In the genomic region with DNA sequence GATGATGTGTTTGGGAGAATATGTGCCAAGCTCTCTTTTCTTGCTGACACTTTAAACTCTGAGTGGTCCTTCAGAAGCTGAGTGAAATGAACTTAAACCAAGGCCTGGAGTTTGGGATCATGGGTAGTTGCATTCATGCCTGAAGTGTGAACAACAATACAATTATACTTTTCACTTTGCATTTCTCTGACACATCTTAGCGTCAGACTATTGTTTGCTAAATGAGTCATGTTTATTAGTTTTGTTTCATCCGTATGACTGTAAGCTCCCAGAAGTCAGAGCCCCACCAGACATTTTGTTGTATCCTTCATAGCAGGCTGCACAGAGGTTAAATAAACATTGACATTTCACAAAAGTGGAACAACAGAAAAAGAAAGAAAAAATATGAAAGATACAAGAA, we compare ENCODE assay signal across 12 cellular contexts.
A peak's percentile ranks its signal among the peaks of the same experiment; 100 is the strongest.
DNase-seq lines count a peak whose midpoint lies in the region; ATAC-seq, FAIRE-seq and TF ChIP-seq lines count a peak whose summit lies in the region.
"Had no signal": no experiment of that assay in that cellular context is flagged by ENCODE, and none has a peak within 500 bp of the region (broad histone marks: within the 10 kb centered on the region; RNA-seq: fewer than 3 reads in every experiment).

No MANE protein-coding gene starts in this region.

- H3K27me3 ChIP-seq in GM23248 (replicated peaks; ENCODE audit: insufficient read depth) (no peaks in the 10 kb centered on the region), PC-3 (ENCODE audit: low read length) (no peaks in the 10 kb centered on the region), small intestine (ENCODE audit: control insufficient read depth in 2 of 2, insufficient read depth in 2 of 2, low read length in 2 of 2) (no peaks in the 10 kb centered on the region)
- H3K27me3 ChIP-seq: BLaER1 treated with 17β-estradiol and CSF1 and Interleukin-3, amounts not matched to agents 10 nM and 100 nM had no signal

- H3K4me2 ChIP-seq in GM23248 (ENCODE audit: unreplicated experiment) (no peak overlapping the region), PC-3 (ENCODE audit: low read length) (no peak overlapping the region)
- H3K4me2 ChIP-seq: BLaER1 treated with 17β-estradiol and CSF1 and Interleukin-3, amounts not matched to agents 10 nM and 100 nM had no signal

- peak; percentile 48 for ATAC-seq in PC-3
- ATAC-seq: psoas muscle had no signal

- intact Hi-C loops in PC-3 (cut with micrococcal nuclease): no loop called here
- intact Hi-C loops in posterior vena cava (cut with DNase I): no loop called here

- TF ChIP-seq CTCF in PC-3 (conservative IDR thresholded peaks at IDR 0.05; ENCODE audit: low read depth, low read length) (no peak), fibroblast of mammary gland (conservative IDR thresholded peaks at IDR 0.05; ENCODE audit: control insufficient read depth, insufficient read depth, low read depth, low read length) (no peak)

- H3K4me3 ChIP-seq in GM23248: no peak overlapping the region
- no peak overlapping the region for H3K4me3 ChIP-seq in PC-3 (ENCODE audit: low read length)
- no peak overlapping the region for H3K4me3 ChIP-seq in fibroblast of mammary gland (ENCODE audit: control insufficient read depth, low read depth, low read length)
- no peak overlapping the region for H3K4me3 ChIP-seq in small intestine (ENCODE audit: low read depth in 1 of 2, low read length in 2 of 2)
- H3K4me3 ChIP-seq: BLaER1 treated with 17β-estradiol and CSF1 and Interleukin-3, amounts not matched to agents 10 nM and 100 nM; left ventricle myocardium inferior; psoas muscle had no signal

- H3K9me2 ChIP-seq in GM23248 (ENCODE audit: insufficient read depth) (no peaks in the 10 kb centered on the region), PC-3 (replicated peaks; ENCODE audit: low read length) (no peaks in the 10 kb centered on the region)

- H3K79me2 ChIP-seq in GM23248 (ENCODE audit: insufficient read depth) (no peaks in the 10 kb centered on the region), PC-3 (ENCODE audit: low read length) (no peaks in the 10 kb centered on the region)

- DNase-seq in GM23248: peak; percentile 52
- peak; percentile 55 for DNase-seq in PC-3
- peak; percentile 6 for DNase-seq in fibroblast of mammary gland (ENCODE audit: low read depth)
- peak; percentile 8 for DNase-seq in small intestine
- DNase-seq in posterior vena cava (ENCODE audit: low spot score): no peak
- DNase-seq in D341Med (ENCODE audit: low spot score): no peak
- no peak for DNase-seq in GF-D8 (lab: John Stamatoyannopoulos, UW)
- DNase-seq: hippocampal formation, left ventricle myocardium inferior, NCI-H345, psoas muscle had no signal

- no peaks in the 10 kb centered on the region for H4K20me1 ChIP-seq in GM23248 (ENCODE audit: insufficient read depth)
- no peaks in the 10 kb centered on the region for H4K20me1 ChIP-seq in PC-3 (ENCODE audit: low read length)
- H4K20me1 ChIP-seq: BLaER1 treated with 17β-estradiol and CSF1 and Interleukin-3, amounts not matched to agents 10 nM and 100 nM had no signal

- no peak for FAIRE-seq in small intestine (lab: Jason Lieb, UNC)

- BruUV-seq in PC-3 (replicated peaks; lab: Mats Ljungman, UMichigan): no TSS peak

- in situ Hi-C loops in GM23248 (cut with MboI): no loop called here

- H3K27ac ChIP-seq in GM23248 (no peak overlapping the region), PC-3 (ENCODE audit: low read length) (0 out of 2 replicates have a peak overlapping the region, but pooled peaks have one; percentile 12), small intestine (ENCODE audit: low read depth in 1 of 2, low read length in 1 of 2) (no peak overlapping the region)
- H3K27ac ChIP-seq: BLaER1 treated with 17β-estradiol and CSF1 and Interleukin-3, amounts not matched to agents 10 nM and 100 nM; left ventricle myocardium inferior; psoas muscle had no signal

- WGBS in GM23248 (ENCODE audit: low coverage in 1 of 2, low lambda C conversion rate in 2 of 2, missing lambda C conversion rate in 2 of 2), 2 experiments: 27 to 29% methylated on average over 2 of the region's 2 CpGs
- 10 to 38% (median 21%) methylated on average over 2 of the region's 2 CpGs for WGBS in small intestine, 3 donors

- POLR2A ChIA-PET in PC-3 (lab: Charles Lee; ENCODE audit: unreplicated experiment): no interaction called here

- H3K9me3 ChIP-seq in GM23248 (ENCODE audit: low read depth) (no peaks in the 10 kb centered on the region), PC-3 (ENCODE audit: low read length) (peaks cover 15% of the 10 kb centered on the region; the same call in 1 of the 2 replicates), small intestine (ENCODE audit: control insufficient read depth, low read depth) (no peaks in the 10 kb centered on the region)
- H3K9me3 ChIP-seq: BLaER1 treated with 17β-estradiol and CSF1 and Interleukin-3, amounts not matched to agents 10 nM and 100 nM; left ventricle myocardium inferior; psoas muscle had no signal

- CTCF ChIA-PET in PC-3 (lab: Charles Lee): no interaction called here

- no peaks in the 10 kb centered on the region for H3K36me3 ChIP-seq in GM23248 (ENCODE audit: low read depth)
- no peaks in the 10 kb centered on the region for H3K36me3 ChIP-seq in PC-3 (ENCODE audit: low read depth, low read length)
- no peaks in the 10 kb centered on the region for H3K36me3 ChIP-seq in small intestine (ENCODE audit: control insufficient read depth in 2 of 2, insufficient read depth in 2 of 2, low read length in 2 of 2)
- H3K36me3 ChIP-seq: BLaER1 treated with 17β-estradiol and CSF1 and Interleukin-3, amounts not matched to agents 10 nM and 100 nM; left ventricle myocardium inferior had no signal

- no peak overlapping the region for H2AFZ ChIP-seq in GM23248
- no peak overlapping the region for H2AFZ ChIP-seq in PC-3 (ENCODE audit: low read length)

- H3K4me1 ChIP-seq in GM23248 (ENCODE audit: insufficient read depth) (no peaks in the 10 kb centered on the region), PC-3 (ENCODE audit: insufficient read depth, low read length) (no peaks in the 10 kb centered on the region), small intestine (ENCODE audit: control insufficient read depth in 2 of 2, insufficient read depth in 1 of 2, low read depth in 1 of 2, low read length in 1 of 2) (no peaks in the 10 kb centered on the region)
- H3K4me1 ChIP-seq: BLaER1 treated with 17β-estradiol and CSF1 and Interleukin-3, amounts not matched to agents 10 nM and 100 nM; left ventricle myocardium inferior; psoas muscle had no signal

- H3F3A ChIP-seq in GM23248 (ENCODE audit: insufficient read depth) (no peaks in the 10 kb centered on the region), PC-3 (ENCODE audit: low read length, unreplicated experiment) (no peaks in the 10 kb centered on the region)

- H3K9ac ChIP-seq in GM23248 (no peak overlapping the region), PC-3 (ENCODE audit: low read length) (no peak overlapping the region)
- H3K9ac ChIP-seq: BLaER1 treated with 17β-estradiol and CSF1 and Interleukin-3, amounts not matched to agents 10 nM and 100 nM had no signal

Comparison
In these comparisons a context has a peak if more than half of its experiments do, and no peak if none do; other contexts are left out.
1. DNase-seq: peak in GM23248 (single experiment), PC-3 (single experiment), fibroblast of mammary gland (single experiment) and small intestine (single experiment); none in posterior vena cava (single experiment), D341Med (single experiment) and GF-D8 (single experiment).